ENCODE assay signal across 23 cellular contexts in the genomic region with DNA sequence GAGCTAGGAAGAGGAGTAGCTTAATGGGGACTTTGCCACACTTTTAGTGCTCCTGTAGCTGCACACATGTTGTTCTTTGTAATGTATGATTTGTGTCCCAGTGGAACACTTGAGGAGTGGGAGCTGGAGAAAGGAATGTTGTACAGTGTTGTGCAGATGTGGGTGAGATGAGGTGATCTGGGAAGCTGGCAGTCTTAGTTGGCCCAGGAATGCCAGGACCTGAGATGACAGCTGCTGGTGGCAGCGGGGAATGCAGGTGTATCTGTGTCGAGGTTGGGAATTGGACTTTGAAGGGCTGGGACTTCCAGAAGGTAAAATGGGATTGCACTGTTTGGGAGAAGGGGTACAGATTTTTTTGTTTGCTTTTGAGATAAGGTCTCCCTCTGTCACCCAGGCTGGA. TPM values are rescaled to one million over a fixed set of nuclear protein-coding genes. Genes with fewer than 3 reads are reported as not detected.
A peak's percentile ranks its signal among the peaks of the same experiment; 100 is the strongest.
DNase-seq lines count a peak whose midpoint lies in the region; FAIRE-seq and TF ChIP-seq lines count a peak whose summit lies in the region.
"Had no signal": no experiment of that assay in that cellular context is flagged by ENCODE, and none has a peak within 500 bp of the region (broad histone marks: within the 10 kb centered on the region; RNA-seq: fewer than 3 reads in every experiment).

No MANE protein-coding gene starts in this region.

- H3K4me3 ChIP-seq in dorsolateral prefrontal cortex (no peak overlapping the region), tibial nerve (no peak overlapping the region)
- H3K4me3 ChIP-seq: BLaER1, MG63, neural progenitor cell, PC-9 had no signal

- intact Hi-C loops in dorsolateral prefrontal cortex (cut with DNase I), result no loop called here

- no peaks in the 10 kb centered on the region for H3K36me3 ChIP-seq in tibial nerve
- H3K36me3 ChIP-seq: BLaER1, MG63, neural progenitor cell had no signal

- TF ChIP-seq CTCF in glutamatergic neuron (IDR thresholded peaks at IDR 0.05; ENCODE audit: partially characterized antibody, unreplicated experiment) (no peak), nephron progenitor cell (IDR thresholded peaks at IDR 0.05) (no peak), dorsolateral prefrontal cortex (IDR thresholded peaks at IDR 0.05 in 54 of 56, conservative IDR thresholded peaks at IDR 0.05 in 2 of 56; ENCODE audit: low read depth in 1 of 56, partially characterized antibody in 56 of 56) (no peak), tibial nerve (IDR thresholded peaks at IDR 0.05) (no peak)

- H3K9me3 Mint-ChIP-seq in glutamatergic neuron (ENCODE audit: unreplicated experiment) (no peaks in the 10 kb centered on the region), nephron progenitor cell (no peaks in the 10 kb centered on the region)
- H3K9me3 Mint-ChIP-seq: activated CD4-positive, alpha-beta T cell treated with anti-CD3 and anti-CD28 coated beads, Interleukin-2, amount 10 ng/mL, durations not matched to agents 7 days and 5 days; activated T-cell treated with anti-CD3 and anti-CD28 coated beads, Interleukin-2, amount 50 U/mL, for 4 hours; stimulated activated memory B cell treated with anti-CD40 and anti-IgM and Interleukin-4, amounts not matched to agents 10 μg/mL and 1 μg/mL and 100 μg/mL, for 72 hours had no signal

- TF ChIP-seq POLR2A in GM12891 (IDR thresholded peaks at IDR 0.05; ENCODE audit: low read depth, low read length) (no peak), tibial nerve (IDR thresholded peaks at IDR 0.05) (no peak)

- H3K27me3 ChIP-seq in dorsolateral prefrontal cortex (peaks cover 0 to 10% (median 0%) of the 10 kb centered on the region in 45 donors), tibial nerve (no peaks in the 10 kb centered on the region)
- H3K27me3 ChIP-seq: BLaER1, MG63 had no signal

- DNase-seq in GM12891 (ENCODE audit: insufficient read length, low spot score), result no peak
- DNase-seq in HTR-8/SVneo (ENCODE audit: insufficient read length, low spot score), result no peak
- no peak for DNase-seq in glutamatergic neuron
- DNase-seq in nephron progenitor cell, result no peak
- no peak for DNase-seq in activated T-cell treated with anti-CD3 and anti-CD28 coated beads, Interleukin-2, amount 50 U/mL, for 1 hour
- no peak for DNase-seq in dorsolateral prefrontal cortex
- no peak for DNase-seq in activated CD4-positive, CD25-positive, alpha-beta regulatory T cell (lab: John Stamatoyannopoulos, UW)
- DNase-seq in tibial nerve (ENCODE audit: low spot score in 2 of 2), result no peak
- DNase-seq: activated CD4-positive, alpha-beta T cell treated with anti-CD3 and anti-CD28 coated beads, Interleukin-2, amount 10 ng/mL, durations not matched to agents 7 days and 5 days; activated gamma-delta T cell treated with Interleukin-2 at 50 U/mL for 16 hours; activated T-cell treated with anti-CD3 and anti-CD28 coated beads, Interleukin-2, amount 50 U/mL, for 4 hours; DND-41; KG1; kidney; MG63; NCI-H2029 treated with DMSO at 0.1 percent for 48 hours; PC-9; posterior cingulate gyrus; stimulated activated CD4-positive, alpha-beta T cell treated with anti-CD3 and anti-CD28 coated beads, Interleukin-4, amount 100 ng/mL, for 4 hours had no signal

- peaks cover 4% of the 10 kb centered on the region for H3K4me1 Mint-ChIP-seq in glutamatergic neuron (ENCODE audit: low read depth, unreplicated experiment)
- H3K4me1 Mint-ChIP-seq in nephron progenitor cell, result peaks cover 20% of the 10 kb centered on the region
- H3K4me1 Mint-ChIP-seq: activated CD4-positive, alpha-beta T cell treated with anti-CD3 and anti-CD28 coated beads, Interleukin-2, amount 10 ng/mL, durations not matched to agents 7 days and 5 days had no signal

- H3K36me3 Mint-ChIP-seq in glutamatergic neuron (ENCODE audit: unreplicated experiment) (no peaks in the 10 kb centered on the region), nephron progenitor cell (ENCODE audit: low read depth) (peaks cover 20% of the 10 kb centered on the region)

- TF ChIP-seq EP300 in tibial nerve (IDR thresholded peaks at IDR 0.05), result no peak

- WGBS in tibial nerve, 2 donors, result 93 to 98% methylated on average over 2 of the region's 2 CpGs

- peak overlapping the region; percentile 0 for H3K27ac Mint-ChIP-seq in glutamatergic neuron (ENCODE audit: unreplicated experiment)
- peak overlapping the region; percentile 6 for H3K27ac Mint-ChIP-seq in nephron progenitor cell
- H3K27ac Mint-ChIP-seq: activated CD4-positive, alpha-beta T cell treated with anti-CD3 and anti-CD28 coated beads, Interleukin-2, amount 10 ng/mL, durations not matched to agents 7 days and 5 days; stimulated activated memory B cell treated with anti-CD40 and anti-IgM and Interleukin-4, amounts not matched to agents 10 μg/mL and 1 μg/mL and 100 μg/mL, for 72 hours had no signal

- no peak overlapping the region for H3K27ac ChIP-seq in dorsolateral prefrontal cortex
- no peak overlapping the region for H3K27ac ChIP-seq in tibial nerve
- H3K27ac ChIP-seq: BLaER1, neural progenitor cell, PC-9 had no signal

- H3K27me3 Mint-ChIP-seq in glutamatergic neuron (ENCODE audit: unreplicated experiment), result peaks cover 2% of the 10 kb centered on the region
- H3K27me3 Mint-ChIP-seq in nephron progenitor cell (ENCODE audit: low read depth, poor library complexity), result no peaks in the 10 kb centered on the region
- H3K27me3 Mint-ChIP-seq: stimulated activated memory B cell treated with anti-CD40 and anti-IgM and Interleukin-4, amounts not matched to agents 10 μg/mL and 1 μg/mL and 100 μg/mL, for 72 hours had no signal

- H3K4me1 ChIP-seq in tibial nerve, result no peaks in the 10 kb centered on the region
- H3K4me1 ChIP-seq: BLaER1 had no signal

- H3K4me3 Mint-ChIP-seq in glutamatergic neuron (ENCODE audit: unreplicated experiment) (no peak overlapping the region), nephron progenitor cell (no peak overlapping the region)
- H3K4me3 Mint-ChIP-seq: activated CD4-positive, alpha-beta T cell treated with anti-CD3 and anti-CD28 coated beads, Interleukin-2, amount 10 ng/mL, durations not matched to agents 7 days and 5 days; activated T-cell treated with anti-CD3 and anti-CD28 coated beads, Interleukin-2, amount 50 U/mL, for 4 hours; neural progenitor cell; stimulated activated memory B cell treated with anti-CD40 and anti-IgM and Interleukin-4, amounts not matched to agents 10 μg/mL and 1 μg/mL and 100 μg/mL, for 72 hours had no signal

- no peaks in the 10 kb centered on the region for H3K9me3 ChIP-seq in tibial nerve
- H3K9me3 ChIP-seq: BLaER1, MG63 had no signal

- FAIRE-seq in GM12891 (lab: Jason Lieb, UNC) (peak; percentile 80), HTR-8/SVneo (lab: Jason Lieb, UNC) (peak; percentile 26)
- FAIRE-seq: endothelial cell of umbilical vein, kidney had no signal

TF ChIP-seq in GM12891, 5 proteins besides CTCF, POLR2A, EP300 and RAD21:
- TF ChIP-seq TAF1 (IDR thresholded peaks at IDR 0.05; ENCODE audit: low read depth, low read length) (no peak), PAX5 (IDR thresholded peaks at IDR 0.05; ENCODE audit: insufficient read depth, low read length, severe bottlenecking) (no peak), POU2F2 (IDR thresholded peaks at IDR 0.05; ENCODE audit: low read depth, low read length) (no peak), SPI1 (IDR thresholded peaks at IDR 0.05; ENCODE audit: low read depth, low read length) (no peak), POLR2AphosphoS5 (IDR thresholded peaks at IDR 0.05; ENCODE audit: low read depth, low read length) (no peak)

RNA-seq across cellular contexts. Expression of gene NEDD4L, which starts 23.6 kb away (rescaled TPM):
- polyA plus RNA-seq in GM12891 (2012; ENCODE audit: low read depth, missing spikeins), result 8.8 TPM
- 209 TPM for total RNA-seq in glutamatergic neuron (ENCODE audit: unreplicated experiment)
- total RNA-seq in dorsolateral prefrontal cortex, result 100 to 1,000 TPM in 114 of 120 experiments, 10 to 100 TPM in 6; 54.4 to 214 (median 149) TPM
- 10 to 100 TPM; 15.3 to 59.9 (median 26.8) TPM for total RNA-seq in tibial nerve
